19 cellular contexts compared by ENCODE assay signal in the genomic region with DNA sequence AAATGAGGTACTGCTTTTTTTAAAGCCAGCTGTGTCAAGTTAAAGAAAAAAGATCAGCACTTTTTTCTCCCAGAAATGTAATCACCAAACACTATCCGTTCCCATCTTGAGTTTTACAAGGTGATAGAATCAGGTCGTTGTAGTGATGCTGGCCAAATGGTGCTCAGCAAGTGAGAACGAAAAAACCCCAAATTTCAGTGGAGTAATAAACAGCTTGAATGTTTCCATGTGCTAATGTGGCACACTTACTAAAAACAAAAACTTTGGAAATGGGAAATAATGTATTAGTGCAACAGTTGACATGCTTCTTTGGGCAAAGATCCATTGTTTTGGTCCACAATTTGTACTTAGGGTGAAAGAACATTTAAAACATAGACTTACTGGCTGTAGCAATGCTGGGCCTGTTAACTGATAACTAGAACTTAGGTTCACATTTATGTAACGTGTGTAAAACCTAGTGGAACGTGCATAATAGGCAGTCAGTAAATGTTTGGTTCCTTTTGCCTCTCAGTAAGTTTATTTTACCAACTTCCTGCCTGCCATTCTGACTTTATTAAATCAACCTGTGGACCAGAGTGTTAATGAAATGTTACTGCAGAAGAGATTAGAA. TPM values are rescaled to one million over a fixed set of nuclear protein-coding genes. Genes with fewer than 3 reads are reported as not detected.
DNase-seq lines count a peak whose midpoint lies in the region; ATAC-seq, FAIRE-seq and TF ChIP-seq lines count a peak whose summit lies in the region.
"Had no signal": no experiment of that assay in that cellular context is flagged by ENCODE, and none has a peak within 500 bp of the region (broad histone marks: within the 10 kb centered on the region; RNA-seq: fewer than 3 reads in every experiment).

No MANE protein-coding gene starts in this region.

- no peaks in the 10 kb centered on the region for H3K9me3 Mint-ChIP-seq in neural progenitor cell
- no peaks in the 10 kb centered on the region for H3K9me3 Mint-ChIP-seq in activated CD4-positive, alpha-beta T cell treated with anti-CD3 and anti-CD28 coated beads, Interleukin-2, amount 10 ng/mL, durations not matched to agents 7 days and 5 days
- H3K9me3 Mint-ChIP-seq: CD4-positive, alpha-beta T cell had no signal

- ATAC-seq in K562, result no peak
- ATAC-seq in HG03196 (IDR thresholded peaks at IDR 0.05; ENCODE audit: unreplicated experiment), result no peak
- ATAC-seq: GM12878 had no signal

- intact Hi-C loops in K562 (cut with micrococcal nuclease) (no loop called here), kidney (cut with DNase I) (no loop called here)

- H3K9ac ChIP-seq in K562 (ENCODE audit: insufficient read depth in 1 of 2, low read depth in 2 of 2, low read length in 2 of 2), result no peak overlapping the region
- no peak overlapping the region for H3K9ac ChIP-seq in kidney (ENCODE audit: low read length in 2 of 2)
- H3K9ac ChIP-seq in neural progenitor cell, result no peak overlapping the region
- H3K9ac ChIP-seq: GM23248 had no signal

- no peaks in the 10 kb centered on the region for H3K36me3 Mint-ChIP-seq in neural progenitor cell
- no peaks in the 10 kb centered on the region for H3K36me3 Mint-ChIP-seq in activated CD4-positive, alpha-beta T cell treated with anti-CD3 and anti-CD28 coated beads, Interleukin-2, amount 10 ng/mL, durations not matched to agents 7 days and 5 days (ENCODE audit: low read depth)

- H3K4me1 ChIP-seq in K562 (replicated peaks in 1 of 2; ENCODE audit: control insufficient read depth in 2 of 2, insufficient read depth in 2 of 2, low read length in 2 of 2) (no peaks in the 10 kb centered on the region), kidney (ENCODE audit: control insufficient read depth in 1 of 2, insufficient read depth in 1 of 2, low read depth in 1 of 2, low read length in 2 of 2) (peaks cover 3 to 4% of the 10 kb centered on the region in 2 donors), neural progenitor cell (no peaks in the 10 kb centered on the region), HAP-1 (no peaks in the 10 kb centered on the region)

- TF ChIP-seq CTCF in AG10803 (conservative IDR thresholded peaks at IDR 0.05; ENCODE audit: low read length) (no peak), K562 (IDR thresholded peaks at IDR 0.05 in 2 of 3, conservative IDR thresholded peaks at IDR 0.05 in 1 of 3; ENCODE audit: insufficient read depth in 2 of 3, low read depth in 1 of 3, low read length in 3 of 3) (no peak), kidney (IDR thresholded peaks at IDR 0.05; ENCODE audit: borderline replicate concordance, extremely low read depth, insufficient read depth) (no peak), neural progenitor cell (IDR thresholded peaks at IDR 0.05) (no peak)

- no peaks in the 10 kb centered on the region for H3K4me1 Mint-ChIP-seq in neural progenitor cell
- no peaks in the 10 kb centered on the region for H3K4me1 Mint-ChIP-seq in activated CD4-positive, alpha-beta T cell treated with anti-CD3 and anti-CD28 coated beads, Interleukin-2, amount 10 ng/mL, durations not matched to agents 7 days and 5 days

- H3K4me2 ChIP-seq in K562 (ENCODE audit: insufficient read depth, low read length) (no peak overlapping the region), neural progenitor cell (no peak overlapping the region)

- H3K36me3 ChIP-seq in K562 (ENCODE audit: control insufficient read depth, insufficient read depth, low read length) (no peaks in the 10 kb centered on the region), kidney (ENCODE audit: control insufficient read depth in 1 of 2, insufficient read depth in 2 of 2, low read length in 2 of 2) (no peaks in the 10 kb centered on the region), neural progenitor cell (no peaks in the 10 kb centered on the region), HAP-1 (replicated peaks) (no peaks in the 10 kb centered on the region)

- FAIRE-seq in K562 (lab: Jason Lieb, UNC) (no peak), kidney (lab: Jason Lieb, UNC) (no peak)
- FAIRE-seq: GM12878, GM18507, H54 had no signal

- H3K4me3 ChIP-seq in AG10803 (ENCODE audit: low read length) (no peak overlapping the region), K562 (no peak overlapping the region), kidney (ENCODE audit: low read length in 2 of 2) (no peak overlapping the region), neural progenitor cell (no peak overlapping the region), HAP-1 (no peak overlapping the region)
- H3K4me3 ChIP-seq: GM12878, GM23248 had no signal

- no peak overlapping the region for H2AFZ ChIP-seq in K562 (ENCODE audit: low read depth, low read length)
- H2AFZ ChIP-seq in neural progenitor cell (replicated peaks), result peak overlapping the region; percentile 37
- H2AFZ ChIP-seq: GM23248 had no signal

- no peak for TF ChIP-seq RAD21 in K562 (CRISPR knock-in tag; conservative IDR thresholded peaks at IDR 0.05 in 1 of 2, IDR thresholded peaks at IDR 0.05 in 1 of 2)

- H3K27me3 ChIP-seq in K562 (ENCODE audit: control insufficient read depth in 2 of 2, insufficient read depth in 2 of 2, low read length in 2 of 2), result peaks cover 18 to 20% of the 10 kb centered on the region in 2 experiments; a peak in 4 of 5 replicates
- H3K27me3 ChIP-seq in neural progenitor cell, result no peaks in the 10 kb centered on the region
- no peaks in the 10 kb centered on the region for H3K27me3 ChIP-seq in HAP-1 (ENCODE audit: low read depth)

- TF ChIP-seq EP300 in K562 (IDR thresholded peaks at IDR 0.05; ENCODE audit: low read length), result no peak

- no TSS peak for BruUV-seq in K562 (replicated peaks; lab: Mats Ljungman, UMichigan)

- CTCF ChIA-PET in K562 (lab: Yijun Ruan, JAX; ENCODE audit: low intra/inter-chr PET ratio), result no interaction called here
- CTCF ChIA-PET in activated CD4-positive, alpha-beta T cell treated with anti-CD3 and anti-CD28 coated beads, Interleukin-2, amount 10 ng/mL, durations not matched to agents 7 days and 5 days (lab: Charles Lee), result interaction anchor here (0.6 to 1.2 kb wide), 2 partner anchors 42 to 130 kb away, joined by 3 read pairs; no protein-coding TSS in a partner anchor

- H3K27me3 Mint-ChIP-seq in neural progenitor cell (ENCODE audit: insufficient read depth, low read depth), result peaks cover 2% of the 10 kb centered on the region
- peaks cover 9% of the 10 kb centered on the region for H3K27me3 Mint-ChIP-seq in activated CD4-positive, alpha-beta T cell treated with anti-CD3 and anti-CD28 coated beads, Interleukin-2, amount 10 ng/mL, durations not matched to agents 7 days and 5 days
- H3K27me3 Mint-ChIP-seq: CD4-positive, alpha-beta T cell had no signal

- in situ Hi-C loops in K562 (cut with MboI), result no loop called here
- in situ Hi-C loops in HAP-1 (cut with MboI; ENCODE audit: low sequenced_read_pairs), result no loop called here

- no peaks in the 10 kb centered on the region for H3K9me3 ChIP-seq in K562 (replicated peaks; ENCODE audit: control insufficient read depth, insufficient read depth, low read depth, low read length)
- H3K9me3 ChIP-seq in kidney (ENCODE audit: control insufficient read depth in 1 of 2, low read length in 2 of 2), result no peaks in the 10 kb centered on the region
- H3K9me3 ChIP-seq in neural progenitor cell (ENCODE audit: low read depth), result no peaks in the 10 kb centered on the region
- H3K9me3 ChIP-seq in HAP-1, result no peaks in the 10 kb centered on the region

- no peaks in the 10 kb centered on the region for H3F3A ChIP-seq in neural progenitor cell (ENCODE audit: low read depth)

- H4K20me1 ChIP-seq in K562 (replicated peaks; ENCODE audit: control insufficient read depth, insufficient read depth, low read length) (no peaks in the 10 kb centered on the region), neural progenitor cell (ENCODE audit: low read depth) (no peaks in the 10 kb centered on the region)

- no peak overlapping the region for H3K4me3 Mint-ChIP-seq in neural progenitor cell
- H3K4me3 Mint-ChIP-seq in activated CD4-positive, alpha-beta T cell treated with anti-CD3 and anti-CD28 coated beads, Interleukin-2, amount 10 ng/mL, durations not matched to agents 7 days and 5 days, result no peak overlapping the region
- H3K4me3 Mint-ChIP-seq: CD4-positive, alpha-beta T cell had no signal

- no peaks in the 10 kb centered on the region for H3K79me2 ChIP-seq in K562 (ENCODE audit: control insufficient read depth, insufficient read depth, low read length)
- H3K79me2 ChIP-seq in neural progenitor cell (ENCODE audit: low read depth), result no peaks in the 10 kb centered on the region

- H3K9me1 ChIP-seq in K562 (ENCODE audit: control insufficient read depth, insufficient read depth, low read length), result no peaks in the 10 kb centered on the region

- H3K27ac Mint-ChIP-seq in neural progenitor cell, result no peak overlapping the region
- no peak overlapping the region for H3K27ac Mint-ChIP-seq in activated CD4-positive, alpha-beta T cell treated with anti-CD3 and anti-CD28 coated beads, Interleukin-2, amount 10 ng/mL, durations not matched to agents 7 days and 5 days
- H3K27ac Mint-ChIP-seq: CD4-positive, alpha-beta T cell had no signal

- TF ChIP-seq POLR2A in K562 (conservative IDR thresholded peaks at IDR 0.05), result no peak

- H3K27ac ChIP-seq in K562 (ENCODE audit: extremely low read depth, low read depth, low read length) (no peak overlapping the region), kidney (ENCODE audit: low read depth in 2 of 2, low read length in 2 of 2) (peak overlapping the region; percentile 14 to 43), neural progenitor cell (no peak overlapping the region)
- H3K27ac ChIP-seq: GM23248 had no signal

- DNase-seq in AG10803 (ENCODE audit: low read depth) (peak; percentile 18), K562 (ENCODE audit: extremely low read depth in 1 of 4, low spot score in 3 of 4) (no peak), kidney (no peak), neural progenitor cell (ENCODE audit: low spot score) (no peak), LoVo (ENCODE audit: low spot score) (no peak), HAP-1 (ENCODE audit: low spot score in 2 of 2) (no peak)
- no peak for DNase-seq in activated CD4-positive, alpha-beta T cell treated with anti-CD3 and anti-CD28 coated beads, Interleukin-2, amount 10 ng/mL, durations not matched to agents 7 days and 5 days
- DNase-seq: 8988T; C1 segment of cervical spinal cord; Calu3; CD4-positive, alpha-beta T cell; DMS 273 treated with DMSO at 0.1 percent for 48 hours; GM23248 had no signal

- WGBS in K562 (ENCODE audit: insufficient coverage, low coverage, missing lambda C conversion rate), result 3% methylated on average over 5 of the region's 5 CpGs

- POLR2A ChIA-PET in K562 (lab: Yijun Ruan, JAX), result interaction anchor here (0.6 kb wide), 1 partner anchor 400 kb away, joined by 3 read pairs; no protein-coding TSS in a partner anchor
- POLR2A ChIA-PET in activated CD4-positive, alpha-beta T cell treated with anti-CD3 and anti-CD28 coated beads, Interleukin-2, amount 10 ng/mL, durations not matched to agents 7 days and 5 days (lab: Charles Lee), result no interaction called here

RNA-seq across cellular contexts. Expression of a gene that starts 15.4 kb away (rescaled TPM):
- total RNA-seq in K562 (2011; cell fraction: chromatin; rRNA removed; ENCODE audit: low replicate concordance), result 0.51 TPM in 1 of 2 replicates, not detected in the other
- not detected in 2 replicates for total RNA-seq in K562 (2011; cell fraction: nucleolus; rRNA removed)
- not detected in 2 replicates for total RNA-seq in K562 (2011; cell fraction: nucleoplasm; rRNA removed)
- total RNA-seq in K562 (2014; rRNA removed) (not detected in 2 replicates), K562 (2014; rRNA removed; fragmentation: Illumina TruSeq; extraction: Trizol) (0.40 TPM in 1 of 2 replicates, not detected in the other), K562 (2015; rRNA removed; fragmentation: Illumina TruSeq; extraction: Trizol) (not detected in 2 replicates), K562 (2021) (not detected in 2 replicates), kidney (not detected), neural progenitor cell (ENCODE audit: low replicate concordance) (not detected in 2 replicates)
- polyA plus RNA-seq in K562 (2011; rRNA removed) (not detected in 2 replicates), K562 (2014; fragmentation: Illumina TruSeq; extraction: Trizol) (not detected in 2 replicates), K562 (2014; fragmentation: Nextera tagmentation; extraction: Ambion mirVana) (not detected), K562 (2014; rRNA removed) (not detected in 2 replicates), kidney (ENCODE audit: insufficient read depth, low read depth, low replicate concordance) (not detected)
- not detected in 2 replicates for polyA plus RNA-seq in K562 (2011; cell fraction: cytosol; rRNA removed)
- 0.18 TPM in 1 of 2 replicates, not detected in the other for polyA plus RNA-seq in K562 (2011; cell fraction: nucleus; rRNA removed)
- polyA plus RNA-seq in K562 (2012), result 0.25 TPM in 1 of 2 replicates, not detected in the other
- not detected in 2 replicates for polyA minus RNA-seq in K562 (2011; rRNA and poly(A)+ RNA removed)
- polyA minus RNA-seq in K562 (2011; cell fraction: cytosol; rRNA and poly(A)+ RNA removed), result not detected in 2 replicates
- 0.27 TPM in 1 of 2 replicates, not detected in the other for polyA minus RNA-seq in K562 (2011; cell fraction: nucleus; rRNA and poly(A)+ RNA removed)
- not detected for total RNA-seq in activated CD4-positive, alpha-beta T cell treated with anti-CD3 and anti-CD28 coated beads, Interleukin-2, amount 10 ng/mL, durations not matched to agents 7 days and 5 days
- total RNA-seq: Calu3; CD4-positive, alpha-beta T cell; Daoy; GM23248; HT1080 had no signal
- polyA plus RNA-seq: GM12878, GM23248 had no signal

Comparison
In these comparisons a context has a peak if more than half of its experiments do, and no peak if none do; other contexts are left out.
1. H3K27ac ChIP-seq: peak in kidney (2 of 2); none in K562 (single experiment) and neural progenitor cell (single experiment).